8 cellular contexts compared by ENCODE assay signal in the genomic region with DNA sequence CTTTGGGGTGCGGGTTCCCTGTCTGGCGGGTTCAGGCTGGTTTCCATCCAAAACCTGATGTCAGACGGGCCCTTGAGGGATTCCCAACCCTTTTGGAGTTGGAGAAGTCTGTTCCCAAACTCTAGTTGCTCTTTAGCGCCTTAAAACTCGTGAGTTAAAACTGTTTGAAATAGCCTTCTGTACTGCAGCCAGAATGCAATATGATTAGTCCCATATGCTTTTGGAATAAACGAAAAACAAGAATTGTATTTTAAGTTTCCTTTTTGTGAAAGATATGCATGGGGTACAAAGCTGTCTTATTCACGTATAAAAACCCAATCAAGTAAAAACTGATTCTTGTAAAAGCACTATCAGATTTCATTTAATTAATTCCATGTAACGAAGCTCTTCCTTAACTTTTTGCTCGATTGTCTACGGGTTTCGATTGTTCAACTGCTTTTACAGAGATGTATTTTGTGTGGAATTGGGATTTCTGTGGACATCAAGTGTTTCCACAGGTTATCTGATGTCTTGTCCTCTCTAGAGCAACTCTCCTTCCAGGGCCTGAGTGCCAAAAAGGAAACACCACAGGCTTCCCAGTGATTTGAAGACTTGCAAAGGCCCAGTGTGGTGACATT. TPM values are rescaled to one million over a fixed set of nuclear protein-coding genes. Genes with fewer than 3 reads are reported as not detected.
A peak's percentile ranks its signal among the peaks of the same experiment; 100 is the strongest.
DNase-seq lines count a peak whose midpoint lies in the region; ATAC-seq, FAIRE-seq and TF ChIP-seq lines count a peak whose summit lies in the region.

No MANE protein-coding gene starts in this region.

- TF ChIP-seq CTCF in astrocyte (IDR thresholded peaks at IDR 0.05; ENCODE audit: insufficient read depth, low read depth, low read length): no peak
- no peak for TF ChIP-seq CTCF in left lung (IDR thresholded peaks at IDR 0.05)
- TF ChIP-seq CTCF in testis (IDR thresholded peaks at IDR 0.05): no peak

- H3K9ac ChIP-seq in astrocyte (ENCODE audit: low read length): peak overlapping the region; percentile 88

- H3K4me1 ChIP-seq in astrocyte (ENCODE audit: insufficient read depth, low read length) (peaks cover 24% of the 10 kb centered on the region), left lung (peaks cover 0 to 39% of the 10 kb centered on the region in 2 donors), testis (no peaks in the 10 kb centered on the region)

- ATAC-seq in left lung: no peak

- peaks cover 18% of the 10 kb centered on the region for H4K20me1 ChIP-seq in astrocyte (ENCODE audit: insufficient read depth, low read length)

- 7 to 8% methylated on average over 8 to 11 of the region's 11 CpGs for WGBS in testis, 2 donors

- H3K4me3 Mint-ChIP-seq in T-helper 2 cell treated with Interferon-gamma antibody and Interleukin-4, amounts not matched to agents 5 μg/mL and 100 μg/mL, for 36 hours: peak overlapping the region; percentile 80
- H3K4me3 Mint-ChIP-seq in astrocyte (ENCODE audit: unreplicated experiment): peak overlapping the region; percentile 86

- no peaks in the 10 kb centered on the region for H3K9me3 Mint-ChIP-seq in T-helper 2 cell treated with Interferon-gamma antibody and Interleukin-4, amounts not matched to agents 5 μg/mL and 100 μg/mL, for 36 hours
- H3K9me3 Mint-ChIP-seq in astrocyte (ENCODE audit: unreplicated experiment): no peaks in the 10 kb centered on the region

- H3K9me3 ChIP-seq in astrocyte (ENCODE audit: insufficient read depth, low read depth, low read length): no peaks in the 10 kb centered on the region
- no peaks in the 10 kb centered on the region for H3K9me3 ChIP-seq in left lung
- no peaks in the 10 kb centered on the region for H3K9me3 ChIP-seq in testis

- H3K4me3 ChIP-seq in astrocyte (ENCODE audit: insufficient read depth, low read depth, low read length) (peak overlapping the region; percentile 66), left lung (peak overlapping the region; percentile 43 to 55), testis (peak overlapping the region; percentile 53 to 67)

- H3K27ac Mint-ChIP-seq in T-helper 2 cell treated with Interferon-gamma antibody and Interleukin-4, amounts not matched to agents 5 μg/mL and 100 μg/mL, for 36 hours: peak overlapping the region; percentile 74
- H3K27ac Mint-ChIP-seq in astrocyte (ENCODE audit: unreplicated experiment): peak overlapping the region; percentile 73

- peaks cover 18% of the 10 kb centered on the region for H3K4me1 Mint-ChIP-seq in T-helper 2 cell treated with Interferon-gamma antibody and Interleukin-4, amounts not matched to agents 5 μg/mL and 100 μg/mL, for 36 hours (ENCODE audit: low read depth)
- peaks cover 10% of the 10 kb centered on the region for H3K4me1 Mint-ChIP-seq in astrocyte (ENCODE audit: low read depth, unreplicated experiment)

- H3K36me3 ChIP-seq in astrocyte (ENCODE audit: insufficient read depth, low read length): no peaks in the 10 kb centered on the region
- no peaks in the 10 kb centered on the region for H3K36me3 ChIP-seq in left lung
- H3K36me3 ChIP-seq in testis (ENCODE audit: low read depth, missing control alignments): no peaks in the 10 kb centered on the region

- intact Hi-C loops in left lung (cut with DNase I) (no loop called here), testis (cut with DNase I; ENCODE audit: low total_unique reads) (no loop called here)

- H3K27ac ChIP-seq in astrocyte (ENCODE audit: low read depth, low read length) (peak overlapping the region; percentile 79), left lung (peak overlapping the region; percentile 74 to 89), testis (peak overlapping the region; percentile 80 to 85)

- H3K79me2 ChIP-seq in astrocyte (ENCODE audit: insufficient read depth, low read length): peaks cover 44% of the 10 kb centered on the region

- H3K27me3 ChIP-seq in astrocyte (ENCODE audit: insufficient read depth, low read length) (no peaks in the 10 kb centered on the region), left lung (no peaks in the 10 kb centered on the region), testis (no peaks in the 10 kb centered on the region)

- peaks cover 10% of the 10 kb centered on the region for H3K27me3 Mint-ChIP-seq in T-helper 2 cell treated with Interferon-gamma antibody and Interleukin-4, amounts not matched to agents 5 μg/mL and 100 μg/mL, for 36 hours (ENCODE audit: low read depth)
- no peaks in the 10 kb centered on the region for H3K27me3 Mint-ChIP-seq in astrocyte (ENCODE audit: low read depth, unreplicated experiment)

- no peak overlapping the region for H2AFZ ChIP-seq in astrocyte (ENCODE audit: low read depth, low read length)

- peak; percentile 59 for FAIRE-seq in astrocyte (lab: Jason Lieb, UNC)

- no peak for DNase-seq in T-helper 2 cell treated with Interferon-gamma antibody and Interleukin-4, amounts not matched to agents 5 μg/mL and 100 μg/mL, for 36 hours (ENCODE audit: low spot score)
- DNase-seq in T-helper 2 cell: no peak
- DNase-seq in astrocyte (ENCODE audit: low read depth): no peak
- no peak for DNase-seq in left lung
- DNase-seq in testis: no peak
- no peak for DNase-seq in OCI-M2 (lab: John Stamatoyannopoulos, UW; ENCODE audit: unreplicated experiment)
- DNase-seq in NCI-H2029 treated with DMSO at 0.1 percent for 48 hours (lab: John Stamatoyannopoulos, UW): no peak
- DNase-seq in activated CD8-positive, alpha-beta memory T cell treated with anti-CD3 and anti-CD28 coated beads, Interleukin-2, amount 50 U/mL, for 48 hours: no peak

- H3K36me3 Mint-ChIP-seq in T-helper 2 cell treated with Interferon-gamma antibody and Interleukin-4, amounts not matched to agents 5 μg/mL and 100 μg/mL, for 36 hours (ENCODE audit: low read depth): peaks cover 6% of the 10 kb centered on the region
- no peaks in the 10 kb centered on the region for H3K36me3 Mint-ChIP-seq in astrocyte (ENCODE audit: low read depth, unreplicated experiment)

- peak overlapping the region; percentile 93 for H3K4me2 ChIP-seq in astrocyte (ENCODE audit: low read length)

- no peak for TF ChIP-seq POLR2A in testis (IDR thresholded peaks at IDR 0.05)

RNA-seq across cellular contexts. Expression of gene CLDN34, which starts 49.5 kb away (rescaled TPM):
- total RNA-seq in astrocyte (0.36 TPM in 1 of 2 replicates, not detected in the other), left lung (under 1 TPM in 1 of 2 donors, not detected in 1; 0.41 TPM), testis (1 to 10 TPM; 1.2 to 4.3 TPM)
- 3.0 TPM for polyA plus RNA-seq in testis (ENCODE audit: insufficient read depth, low read depth, low replicate concordance)
